ENCODE assay signal across 17 cellular contexts in the genomic region with DNA sequence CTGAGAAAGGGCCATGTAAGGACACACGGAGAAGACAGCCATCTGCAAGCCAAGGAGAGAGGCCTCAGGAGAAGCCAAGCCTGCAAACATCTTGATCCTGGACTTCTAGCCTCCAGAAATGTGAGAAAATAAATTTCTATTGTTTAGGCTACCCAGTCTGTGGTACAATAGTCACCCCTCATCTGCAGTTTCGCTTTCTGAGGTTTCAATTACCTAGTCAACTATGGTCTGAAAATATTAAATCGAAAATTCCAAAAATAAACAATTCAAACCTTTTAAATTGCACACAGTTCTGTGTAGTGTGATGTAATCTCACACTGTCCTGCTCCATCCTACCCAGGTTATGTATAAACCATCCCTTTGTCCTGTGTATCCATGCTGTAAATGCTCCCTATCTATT. TPM values are rescaled to one million over a fixed set of nuclear protein-coding genes. Genes with fewer than 3 reads are reported as not detected.
A peak's percentile ranks its signal among the peaks of the same experiment; 100 is the strongest.
DNase-seq lines count a peak whose midpoint lies in the region; ATAC-seq, FAIRE-seq and TF ChIP-seq lines count a peak whose summit lies in the region.
"Had no signal": no experiment of that assay in that cellular context is flagged by ENCODE, and none has a peak within 500 bp of the region (broad histone marks: within the 10 kb centered on the region; RNA-seq: fewer than 3 reads in every experiment).

No MANE protein-coding gene starts in this region.

- H3K4me2 ChIP-seq in MM.1S (ENCODE audit: low read depth, low read length) = peak overlapping the region; percentile 56
- H3K4me2 ChIP-seq: BLaER1 had no signal

- no peaks in the 10 kb centered on the region for H3K27me3 Mint-ChIP-seq in central memory CD8-positive, alpha-beta T cell
- H3K27me3 Mint-ChIP-seq: IgD-negative memory B cell had no signal

- peaks cover 38% of the 10 kb centered on the region for H4K20me1 ChIP-seq in MM.1S (ENCODE audit: insufficient read depth, low read length)

- no peaks in the 10 kb centered on the region for H3K9me2 ChIP-seq in MM.1S (replicated peaks; ENCODE audit: insufficient read depth, low read length)

- H3K4me1 Mint-ChIP-seq in central memory CD8-positive, alpha-beta T cell = peaks cover 39% of the 10 kb centered on the region

- H3K9me3 ChIP-seq in MM.1S (replicated peaks; ENCODE audit: insufficient read depth, low read length) (no peaks in the 10 kb centered on the region), mucosa of descending colon (no peaks in the 10 kb centered on the region), left lung (no peaks in the 10 kb centered on the region)
- H3K9me3 ChIP-seq: BLaER1 had no signal

- DNase-seq in D721Med (ENCODE audit: insufficient read length, low spot score) = no peak
- DNase-seq in MM.1S = peak; percentile 69
- DNase-seq in central memory CD8-positive, alpha-beta T cell (ENCODE audit: low spot score in 2 of 2) = no peak
- no peak for DNase-seq in mucosa of descending colon
- DNase-seq in AG08395 (ENCODE audit: low spot score) = no peak
- no peak for DNase-seq in left lung
- DNase-seq: AML-193, Calu3, DMS79 treated with DMSO at 0.1 percent for 48 hours, EL, HCEC 1CT, HFFc6, KG1 had no signal

- peaks cover 15% of the 10 kb centered on the region; the same call in 1 of the 2 replicates for H3F3A ChIP-seq in MM.1S (ENCODE audit: insufficient read depth, low read length)

- H3K27me3 ChIP-seq in MM.1S (replicated peaks; ENCODE audit: insufficient read depth, low read length) (no peaks in the 10 kb centered on the region), left lung (no peaks in the 10 kb centered on the region)
- H3K27me3 ChIP-seq: BLaER1 had no signal

- ATAC-seq in HG03025 (IDR thresholded peaks at IDR 0.05; ENCODE audit: low FRiP score, unreplicated experiment) = peak; percentile 55
- ATAC-seq in central memory CD8-positive, alpha-beta T cell (replicated peaks; ENCODE audit: extremely low read depth, poor library complexity, severe bottlenecking) = no peak
- no peak for ATAC-seq in mucosa of descending colon
- no peak for ATAC-seq in left lung

- TF ChIP-seq CTCF in D721Med (IDR thresholded peaks at IDR 0.05; ENCODE audit: insufficient read depth, missing control alignments) = no peak
- TF ChIP-seq CTCF in MM.1S (IDR thresholded peaks at IDR 0.05; ENCODE audit: low read length) = no peak
- no peak for TF ChIP-seq CTCF in mucosa of descending colon (IDR thresholded peaks at IDR 0.05)
- no peak for TF ChIP-seq CTCF in left lung (IDR thresholded peaks at IDR 0.05)

- H3K4me3 Mint-ChIP-seq in central memory CD8-positive, alpha-beta T cell = no peak overlapping the region
- H3K4me3 Mint-ChIP-seq: HFFc6, IgD-negative memory B cell had no signal

- peaks cover 75% of the 10 kb centered on the region for H3K79me2 ChIP-seq in MM.1S (ENCODE audit: low read length)

- peaks cover 21% of the 10 kb centered on the region for H3K36me3 Mint-ChIP-seq in central memory CD8-positive, alpha-beta T cell (ENCODE audit: insufficient read depth)

- H3K27ac ChIP-seq in MM.1S (ENCODE audit: low read length) (no peak overlapping the region; the same call in 1 of the 2 replicates), left lung (no peak overlapping the region)
- H3K27ac ChIP-seq: BLaER1 had no signal

- intact Hi-C loops in mucosa of descending colon (cut with DNase I, micrococcal nuclease) (no loop called here), left lung (cut with DNase I) (no loop called here)

- H3K9ac ChIP-seq in MM.1S (ENCODE audit: low read length) = no peak overlapping the region
- H3K9ac ChIP-seq: BLaER1 had no signal

- no peak overlapping the region for H2AFZ ChIP-seq in MM.1S (ENCODE audit: low read length)

- H3K36me3 ChIP-seq in MM.1S (replicated peaks; ENCODE audit: insufficient read depth, low read length) (no peaks in the 10 kb centered on the region; the same call in 1 of the 2 replicates), mucosa of descending colon (ENCODE audit: low read depth) (no peaks in the 10 kb centered on the region), left lung (peaks cover 0 to 9% of the 10 kb centered on the region in 2 donors)

- H3K27ac Mint-ChIP-seq in central memory CD8-positive, alpha-beta T cell (ENCODE audit: low read depth) = peak overlapping the region; percentile 16
- H3K27ac Mint-ChIP-seq: HFFc6, IgD-negative memory B cell had no signal

- no peaks in the 10 kb centered on the region for H3K9me3 Mint-ChIP-seq in central memory CD8-positive, alpha-beta T cell
- H3K9me3 Mint-ChIP-seq: HFFc6, IgD-negative memory B cell had no signal

- FAIRE-seq in D721Med (lab: Jason Lieb, UNC) = peak; percentile 71
- FAIRE-seq: G401.6 had no signal

- H3K4me1 ChIP-seq in MM.1S (ENCODE audit: low read length) = peaks cover 19% of the 10 kb centered on the region
- H3K4me1 ChIP-seq in mucosa of descending colon (ENCODE audit: low read depth) = no peaks in the 10 kb centered on the region
- H3K4me1 ChIP-seq in left lung = no peaks in the 10 kb centered on the region
- H3K4me1 ChIP-seq: BLaER1 had no signal

- no peak overlapping the region for H3K4me3 ChIP-seq in MM.1S (ENCODE audit: low read length)
- H3K4me3 ChIP-seq in mucosa of descending colon = no peak overlapping the region
- no peak overlapping the region for H3K4me3 ChIP-seq in left lung
- H3K4me3 ChIP-seq: BLaER1 had no signal

RNA-seq across cellular contexts. Expression of gene ZNF644, which starts 52.6 kb away (rescaled TPM):
- total RNA-seq in mucosa of descending colon = 10 to 100 TPM; 53.7 to 74.2 (median 61.3) TPM
- total RNA-seq in left lung = 10 to 100 TPM; 52.6 to 53.5 TPM
